Comparison of ENCODE assay signal across 21 cellular contexts in genomic region chr16:12311309-12311708, GRCh38.
DNase-seq lines count a peak whose midpoint lies in the region; ATAC-seq and TF ChIP-seq lines count a peak whose summit lies in the region.
"Had no signal": no experiment of that assay in that cellular context is flagged by ENCODE, and none has a peak within 500 bp of the region (broad histone marks: within the 10 kb centered on the region; RNA-seq: fewer than 3 reads in every experiment).

No MANE protein-coding gene starts in this region.

- WGBS in right cardiac atrium: 62% methylated on average over 9 of the region's 9 CpGs
- 76% methylated on average over 9 of the region's 9 CpGs for WGBS in suprapubic skin

- no peaks in the 10 kb centered on the region for H3K36me3 Mint-ChIP-seq in GM23338 (ENCODE audit: low read depth)
- H3K36me3 Mint-ChIP-seq: activated CD8-positive, alpha-beta memory T cell treated with anti-CD3 and anti-CD28 coated beads, Interleukin-2, amount 10 ng/mL, durations not matched to agents 7 days and 5 days; type B pancreatic cell had no signal

- H3K9me3 Mint-ChIP-seq in GM23338: no peaks in the 10 kb centered on the region
- H3K9me3 Mint-ChIP-seq: activated CD4-positive, alpha-beta T cell treated with anti-CD3 and anti-CD28 coated beads, Interleukin-2, amount 10 ng/mL, durations not matched to agents 24 days and 14 days; activated naive CD8-positive, alpha-beta T cell treated with anti-CD3 and anti-CD28 coated beads, Interleukin-2, amount 10 ng/mL, durations not matched to agents 7 days and 5 days; CD8-positive, alpha-beta memory T cell; stimulated activated naive CD8-positive, alpha-beta T cell treated with anti-CD3 and anti-CD28 coated beads, Interleukin-15, Interleukin-2, amounts not matched to agents 100 ng/mL and 50 ng/mL, for 24 hours; type B pancreatic cell had no signal

- BruUV-seq in OCI-LY7 (replicated peaks; lab: Mats Ljungman, UMichigan): no TSS peak

- H3K36me3 ChIP-seq in GM23338 (ENCODE audit: insufficient read depth): no peaks in the 10 kb centered on the region
- H3K36me3 ChIP-seq in OCI-LY7 (ENCODE audit: insufficient read depth, low read length): no peaks in the 10 kb centered on the region
- no peaks in the 10 kb centered on the region for H3K36me3 ChIP-seq in mucosa of descending colon (ENCODE audit: low read depth)
- no peaks in the 10 kb centered on the region for H3K36me3 ChIP-seq in suprapubic skin

- H3K27me3 Mint-ChIP-seq in GM23338 (ENCODE audit: insufficient read depth, low read depth, poor library complexity): peaks cover 5% of the 10 kb centered on the region
- H3K27me3 Mint-ChIP-seq: activated CD4-positive, alpha-beta T cell treated with anti-CD3 and anti-CD28 coated beads, Interleukin-2, amount 10 ng/mL, durations not matched to agents 24 days and 14 days; activated CD8-positive, alpha-beta memory T cell treated with anti-CD3 and anti-CD28 coated beads, Interleukin-2, amount 10 ng/mL, durations not matched to agents 7 days and 5 days; activated naive CD8-positive, alpha-beta T cell treated with anti-CD3 and anti-CD28 coated beads, Interleukin-2, amount 10 ng/mL, durations not matched to agents 7 days and 5 days; CD8-positive, alpha-beta memory T cell; stimulated activated naive CD8-positive, alpha-beta T cell treated with anti-CD3 and anti-CD28 coated beads, Interleukin-15, Interleukin-2, amounts not matched to agents 100 ng/mL and 50 ng/mL, for 24 hours; type B pancreatic cell had no signal

- H3K4me1 ChIP-seq in GM23338 (ENCODE audit: insufficient read depth) (peaks cover 19% of the 10 kb centered on the region), OCI-LY7 (ENCODE audit: insufficient read depth, low read length, poor library complexity, severe bottlenecking) (peaks cover 62% of the 10 kb centered on the region), right cardiac atrium (ENCODE audit: control insufficient read depth, insufficient read depth, low read length) (no peaks in the 10 kb centered on the region), mucosa of descending colon (ENCODE audit: low read depth) (peaks cover 14% of the 10 kb centered on the region), suprapubic skin (peaks cover 2% of the 10 kb centered on the region)

- CTCF ChIA-PET in OCI-LY7 (lab: Charles Lee; ENCODE audit: unreplicated experiment): interaction anchor here (1.2 kb wide), 1 partner anchor 18 kb away, joined by 3 read pairs; no protein-coding TSS in a partner anchor

- H3K9me2 ChIP-seq in GM23338 (ENCODE audit: insufficient read depth): 0 out of 2 replicates have a peak, but pooled peaks cover 5% of the 10 kb centered on the region
- no peaks in the 10 kb centered on the region for H3K9me2 ChIP-seq in OCI-LY7 (ENCODE audit: insufficient read depth, low read length)

- peak overlapping the region; percentile 78 for H3K27ac Mint-ChIP-seq in GM23338
- H3K27ac Mint-ChIP-seq: activated CD4-positive, alpha-beta T cell treated with anti-CD3 and anti-CD28 coated beads, Interleukin-2, amount 10 ng/mL, durations not matched to agents 24 days and 14 days; activated CD8-positive, alpha-beta memory T cell treated with anti-CD3 and anti-CD28 coated beads, Interleukin-2, amount 10 ng/mL, durations not matched to agents 7 days and 5 days; activated naive CD8-positive, alpha-beta T cell treated with anti-CD3 and anti-CD28 coated beads, Interleukin-2, amount 10 ng/mL, durations not matched to agents 7 days and 5 days; stimulated activated naive CD8-positive, alpha-beta T cell treated with anti-CD3 and anti-CD28 coated beads, Interleukin-15, Interleukin-2, amounts not matched to agents 100 ng/mL and 50 ng/mL, for 24 hours; type B pancreatic cell had no signal

- no peak overlapping the region for H3K4me3 Mint-ChIP-seq in GM23338
- H3K4me3 Mint-ChIP-seq: activated CD4-positive, alpha-beta T cell treated with anti-CD3 and anti-CD28 coated beads, Interleukin-2, amount 10 ng/mL, durations not matched to agents 24 days and 14 days; activated CD8-positive, alpha-beta memory T cell treated with anti-CD3 and anti-CD28 coated beads, Interleukin-2, amount 10 ng/mL, durations not matched to agents 7 days and 5 days; activated naive CD8-positive, alpha-beta T cell treated with anti-CD3 and anti-CD28 coated beads, Interleukin-2, amount 10 ng/mL, durations not matched to agents 7 days and 5 days; CD8-positive, alpha-beta memory T cell; stimulated activated naive CD8-positive, alpha-beta T cell treated with anti-CD3 and anti-CD28 coated beads, Interleukin-15, Interleukin-2, amounts not matched to agents 100 ng/mL and 50 ng/mL, for 24 hours; type B pancreatic cell had no signal

- no peak for TF ChIP-seq EP300 in suprapubic skin (IDR thresholded peaks at IDR 0.05)

- TF ChIP-seq POLR2A in suprapubic skin (IDR thresholded peaks at IDR 0.05): no peak

- POLR2A ChIA-PET in OCI-LY7 (lab: Charles Lee): interaction anchor here (0.5 to 2.7 kb wide), 9 partner anchors 7 to 688 kb away, joined by 3 to 10 read pairs (median 4); no protein-coding TSS in a partner anchor

- H3K9me3 ChIP-seq in OCI-LY7 (ENCODE audit: low read length): no peaks in the 10 kb centered on the region
- no peaks in the 10 kb centered on the region for H3K9me3 ChIP-seq in right cardiac atrium (ENCODE audit: control insufficient read depth, low read length)
- H3K9me3 ChIP-seq in mucosa of descending colon: no peaks in the 10 kb centered on the region
- H3K9me3 ChIP-seq in suprapubic skin: no peaks in the 10 kb centered on the region
- H3K9me3 ChIP-seq: body of pancreas had no signal

- peak; percentile 91 for ATAC-seq in GM23338
- ATAC-seq in right cardiac atrium: peak; percentile 61 to 86
- peak; percentile 23 for ATAC-seq in mucosa of descending colon
- ATAC-seq in GM18867 (IDR thresholded peaks at IDR 0.05; ENCODE audit: unreplicated experiment): no peak
- ATAC-seq in HG02610 (IDR thresholded peaks at IDR 0.05; ENCODE audit: unreplicated experiment): no peak
- ATAC-seq in GM21528 (IDR thresholded peaks at IDR 0.05; ENCODE audit: low FRiP score, unreplicated experiment): no peak
- ATAC-seq: activated CD8-positive, alpha-beta memory T cell treated with anti-CD3 and anti-CD28 coated beads, Interleukin-2, amount 10 ng/mL, durations not matched to agents 7 days and 5 days; body of pancreas had no signal

- intact Hi-C loops in OCI-LY7 (cut with micrococcal nuclease; ENCODE audit: unreplicated experiment): no loop called here
- intact Hi-C loops in right cardiac atrium (cut with DNase I): no loop called here
- intact Hi-C loops in mucosa of descending colon (cut with DNase I, micrococcal nuclease): no loop called here

- H3K79me2 ChIP-seq in GM23338 (replicated peaks; ENCODE audit: insufficient read depth): no peaks in the 10 kb centered on the region
- no peaks in the 10 kb centered on the region for H3K79me2 ChIP-seq in OCI-LY7 (ENCODE audit: insufficient read depth, low read depth, low read length)

- H3K27me3 ChIP-seq in GM23338 (ENCODE audit: insufficient read depth) (no peaks in the 10 kb centered on the region), right cardiac atrium (ENCODE audit: control insufficient read depth, insufficient read depth) (no peaks in the 10 kb centered on the region), suprapubic skin (no peaks in the 10 kb centered on the region)
- H3K27me3 ChIP-seq: body of pancreas had no signal

- TF ChIP-seq CTCF in GM23338 (conservative IDR thresholded peaks at IDR 0.05; ENCODE audit: low read depth in 2 of 2) (peak in 1 of 2 experiments; percentile 43; a peak in 2 of 4 replicates), OCI-LY7 (conservative IDR thresholded peaks at IDR 0.05; ENCODE audit: low read length) (no peak), mucosa of descending colon (IDR thresholded peaks at IDR 0.05) (no peak), suprapubic skin (IDR thresholded peaks at IDR 0.05) (no peak)

- no peak overlapping the region for H3K27ac ChIP-seq in GM23338 (ENCODE audit: low read depth)
- no peak overlapping the region for H3K27ac ChIP-seq in OCI-LY7 (ENCODE audit: low read depth, low read length, poor library complexity, severe bottlenecking)
- no peak overlapping the region for H3K27ac ChIP-seq in right cardiac atrium (ENCODE audit: low read length)
- no peak overlapping the region for H3K27ac ChIP-seq in suprapubic skin
- H3K27ac ChIP-seq: body of pancreas had no signal

- DNase-seq in GM23338 (ENCODE audit: low spot score) (peak; percentile 67), OCI-LY7 (ENCODE audit: low spot score) (no peak), right cardiac atrium (peak; percentile 26 to 65 (median 63)), mucosa of descending colon (no peak), suprapubic skin (ENCODE audit: low spot score in 2 of 2) (no peak)
- DNase-seq: activated CD4-positive, alpha-beta T cell treated with anti-CD3 and anti-CD28 coated beads, Interleukin-2, amount 10 ng/mL, durations not matched to agents 24 days and 14 days; activated CD8-positive, alpha-beta memory T cell treated with anti-CD3 and anti-CD28 coated beads, Interleukin-2, amount 10 ng/mL, durations not matched to agents 7 days and 5 days; activated naive CD8-positive, alpha-beta T cell treated with anti-CD3 and anti-CD28 coated beads, Interleukin-2, amount 10 ng/mL, durations not matched to agents 7 days and 5 days; body of pancreas; CD8-positive, alpha-beta memory T cell; hippocampal formation; NCI-H1105; NCI-H2107; NCI-H510A; stimulated activated CD4-positive, alpha-beta T cell treated with anti-CD3 and anti-CD28 coated beads, Interleukin-2, amount 100 ng/mL, for 48 hours had no signal

- peaks cover 43% of the 10 kb centered on the region for H3K4me1 Mint-ChIP-seq in GM23338
- H3K4me1 Mint-ChIP-seq: activated naive CD8-positive, alpha-beta T cell treated with anti-CD3 and anti-CD28 coated beads, Interleukin-2, amount 10 ng/mL, durations not matched to agents 7 days and 5 days had no signal

- H3K4me2 ChIP-seq in GM23338 (peak overlapping the region; percentile 35; the same call in 1 of the 2 replicates), OCI-LY7 (ENCODE audit: low read length) (peak overlapping the region; percentile 31)
- H3K4me2 ChIP-seq: smooth muscle cell had no signal

- H3K4me3 ChIP-seq in GM23338 (no peak overlapping the region), OCI-LY7 (ENCODE audit: low read depth, low read length, poor library complexity, severe bottlenecking) (no peak overlapping the region), right cardiac atrium (ENCODE audit: low read length) (no peak overlapping the region), mucosa of descending colon (no peak overlapping the region), suprapubic skin (no peak overlapping the region)
- H3K4me3 ChIP-seq: body of pancreas, smooth muscle cell had no signal

- peak overlapping the region; percentile 87 for H2AFZ ChIP-seq in GM23338
- no peak overlapping the region for H2AFZ ChIP-seq in OCI-LY7 (ENCODE audit: low read length)

- H3F3A ChIP-seq in GM23338 (replicated peaks; ENCODE audit: low read depth): no peaks in the 10 kb centered on the region

- H4K20me1 ChIP-seq in GM23338 (replicated peaks; ENCODE audit: insufficient read depth) (no peaks in the 10 kb centered on the region), OCI-LY7 (ENCODE audit: insufficient read depth, low read length) (no peaks in the 10 kb centered on the region)

TF ChIP-seq in GM23338, 12 proteins besides CTCF, POLR2A, EP300 and RAD21 (continues in another document):
- no peak for TF ChIP-seq ZNF114 (CRISPR knock-in tag; IDR thresholded peaks at IDR 0.05)
- no peak for TF ChIP-seq JUNB (IDR thresholded peaks at IDR 0.05; ENCODE audit: unreplicated experiment)
- TF ChIP-seq ZNF331 (CRISPR knock-in tag; IDR thresholded peaks at IDR 0.05; ENCODE audit: low read depth): no peak

Comparison
In these comparisons a context has a peak if more than half of its experiments do, and no peak if none do; other contexts are left out.
1. ATAC-seq: peak in GM23338 (single experiment), right cardiac atrium (2 of 2) and mucosa of descending colon (single experiment); none in GM18867 (single experiment), HG02610 (single experiment) and GM21528 (single experiment).
2. DNase-seq: peak in GM23338 (single experiment) and right cardiac atrium (3 of 3); none in OCI-LY7 (single experiment), mucosa of descending colon (0 of 3) and suprapubic skin (0 of 2).